ENCODE assay signal across 9 cellular contexts in genomic region chr3:107430214-107431047, GRCh38. TPM values are rescaled to one million over a fixed set of nuclear protein-coding genes. Genes with fewer than 3 reads are reported as not detected.
DNase-seq lines count a peak whose midpoint lies in the region; ATAC-seq, FAIRE-seq and TF ChIP-seq lines count a peak whose summit lies in the region.
"Had no signal": no experiment of that assay in that cellular context is flagged by ENCODE, and none has a peak within 500 bp of the region (broad histone marks: within the 10 kb centered on the region; RNA-seq: fewer than 3 reads in every experiment).

No MANE protein-coding gene starts in this region.

- peak overlapping the region; percentile 13 for H3K27ac ChIP-seq in astrocyte (ENCODE audit: low read depth, low read length)

- H3K27me3 ChIP-seq in astrocyte (ENCODE audit: insufficient read depth, low read length): no peaks in the 10 kb centered on the region

- no peaks in the 10 kb centered on the region for H3K79me2 ChIP-seq in astrocyte (ENCODE audit: insufficient read depth, low read length)

- peaks cover 31 to 41% (median 38%) of the 10 kb centered on the region in 3 donors for H3K4me1 Mint-ChIP-seq in IgD-negative memory B cell
- H3K4me1 Mint-ChIP-seq in astrocyte (ENCODE audit: low read depth, unreplicated experiment): peaks cover 4% of the 10 kb centered on the region
- peaks cover 18% of the 10 kb centered on the region for H3K4me1 Mint-ChIP-seq in stimulated activated effector memory CD8-positive, alpha-beta T cell treated with anti-CD3 and anti-CD28 coated beads, Interleukin-12 subunit alpha, Interleukin-12 subunit beta, amount 100 ng/mL, for 72 hours

- H3K36me3 Mint-ChIP-seq in IgD-negative memory B cell (no peaks in the 10 kb centered on the region), astrocyte (ENCODE audit: low read depth, unreplicated experiment) (peaks cover 2% of the 10 kb centered on the region)
- H3K36me3 Mint-ChIP-seq in stimulated activated effector memory CD8-positive, alpha-beta T cell treated with anti-CD3 and anti-CD28 coated beads, Interleukin-12 subunit alpha, Interleukin-12 subunit beta, amount 100 ng/mL, for 72 hours: no peaks in the 10 kb centered on the region

- H4K20me1 ChIP-seq in astrocyte (ENCODE audit: insufficient read depth, low read length): no peaks in the 10 kb centered on the region

- peak overlapping the region; percentile 78 to 96 (median 83) for H3K27ac Mint-ChIP-seq in IgD-negative memory B cell
- no peak overlapping the region for H3K27ac Mint-ChIP-seq in astrocyte (ENCODE audit: unreplicated experiment)
- peak overlapping the region; percentile 65 for H3K27ac Mint-ChIP-seq in stimulated activated effector memory CD8-positive, alpha-beta T cell treated with anti-CD3 and anti-CD28 coated beads, Interleukin-12 subunit alpha, Interleukin-12 subunit beta, amount 100 ng/mL, for 72 hours

- no peak for ATAC-seq in stimulated activated effector memory CD8-positive, alpha-beta T cell treated with anti-CD3 and anti-CD28 coated beads, Interleukin-12 subunit alpha, Interleukin-12 subunit beta, amount 100 ng/mL, for 72 hours
- ATAC-seq in HG03520 (IDR thresholded peaks at IDR 0.05; ENCODE audit: unreplicated experiment): no peak
- ATAC-seq in HG03521 (IDR thresholded peaks at IDR 0.05; ENCODE audit: unreplicated experiment): no peak

- no peaks in the 10 kb centered on the region for H3K9me3 Mint-ChIP-seq in IgD-negative memory B cell
- H3K9me3 Mint-ChIP-seq in astrocyte (ENCODE audit: unreplicated experiment): no peaks in the 10 kb centered on the region
- H3K9me3 Mint-ChIP-seq in stimulated activated effector memory CD8-positive, alpha-beta T cell treated with anti-CD3 and anti-CD28 coated beads, Interleukin-12 subunit alpha, Interleukin-12 subunit beta, amount 100 ng/mL, for 72 hours: no peaks in the 10 kb centered on the region

- H3K4me2 ChIP-seq in astrocyte (ENCODE audit: low read length): peak overlapping the region; percentile 91

- H2AFZ ChIP-seq in astrocyte (ENCODE audit: low read depth, low read length): peak overlapping the region; percentile 92

- peak overlapping the region; percentile 71 for H3K4me3 ChIP-seq in astrocyte (ENCODE audit: insufficient read depth, low read depth, low read length)
- peak overlapping the region; percentile 66; the same call in 1 of the 2 replicates for H3K4me3 ChIP-seq in iPS-18c (ENCODE audit: insufficient read depth, low read depth, low read length)

- DNase-seq in ELR (ENCODE audit: low read depth) (peak; percentile 30), astrocyte (ENCODE audit: low read depth) (peak; percentile 34), NCI-H524 treated with DMSO at 0.1 percent for 48 hours (lab: John Stamatoyannopoulos, UW) (no peak)
- DNase-seq in stimulated activated effector memory CD8-positive, alpha-beta T cell treated with anti-CD3 and anti-CD28 coated beads, Interleukin-12 subunit alpha, Interleukin-12 subunit beta, amount 100 ng/mL, for 72 hours (ENCODE audit: low spot score in 2 of 2): no peak

- no peaks in the 10 kb centered on the region for H3K9me3 ChIP-seq in astrocyte (ENCODE audit: insufficient read depth, low read depth, low read length)
- H3K9me3 ChIP-seq in iPS-18c (ENCODE audit: control insufficient read depth, insufficient read depth, low read length): no peaks in the 10 kb centered on the region

- FAIRE-seq in astrocyte (lab: Jason Lieb, UNC): no peak

- no peaks in the 10 kb centered on the region for H3K36me3 ChIP-seq in astrocyte (ENCODE audit: insufficient read depth, low read length)

- TF ChIP-seq CTCF in astrocyte (IDR thresholded peaks at IDR 0.05; ENCODE audit: insufficient read depth, low read depth, low read length): no peak

- H3K9ac ChIP-seq in astrocyte (ENCODE audit: low read length): peak overlapping the region; percentile 80

- H3K27me3 Mint-ChIP-seq in IgD-negative memory B cell (no peaks in the 10 kb centered on the region), astrocyte (ENCODE audit: low read depth, unreplicated experiment) (no peaks in the 10 kb centered on the region)

- H3K4me3 Mint-ChIP-seq in IgD-negative memory B cell: peak overlapping the region; percentile 85 to 97 (median 94)
- H3K4me3 Mint-ChIP-seq in astrocyte (ENCODE audit: unreplicated experiment): peak overlapping the region; percentile 86
- H3K4me3 Mint-ChIP-seq in stimulated activated effector memory CD8-positive, alpha-beta T cell treated with anti-CD3 and anti-CD28 coated beads, Interleukin-12 subunit alpha, Interleukin-12 subunit beta, amount 100 ng/mL, for 72 hours: peak overlapping the region; percentile 76

- H3K4me1 ChIP-seq in astrocyte (ENCODE audit: insufficient read depth, low read length): peaks cover 7% of the 10 kb centered on the region

RNA-seq across cellular contexts. Expression of gene CCDC54, which starts 53.2 kb away (rescaled TPM):
- polyA plus RNA-seq in IgD-negative memory B cell: not detected
- not detected in 2 replicates for total RNA-seq in astrocyte
- total RNA-seq: T-helper 2 cell treated with Interferon-gamma antibody and Interleukin-4, amounts not matched to agents 100 ng/mL and 5 ng/mL, for 36 hours had no signal

Comparison
In these comparisons a context has a peak if more than half of its experiments do, and no peak if none do; other contexts are left out.
1. DNase-seq: peak in ELR (single experiment) and astrocyte (single experiment); none in stimulated activated effector memory CD8-positive, alpha-beta T cell treated with anti-CD3 and anti-CD28 coated beads, Interleukin-12 subunit alpha, Interleukin-12 subunit beta, amount 100 ng/mL, for 72 hours (0 of 2) and NCI-H524 treated with DMSO at 0.1 percent for 48 hours (single experiment).
2. Peak in every context shown above with its lines, with median percentiles within 50 percentile points of each other: H3K4me3 Mint-ChIP-seq.